ENCODE assay signal across 1 cellular context in genomic region chr12:51124504-51124903, GRCh38.
TF ChIP-seq lines count a peak whose summit lies in the region.

No MANE protein-coding gene starts in this region.

TF ChIP-seq in HepG2, 621 proteins besides CTCF, POLR2A, EP300 and RAD21:
- no peak for TF ChIP-seq ZNF501 (CRISPR knock-in tag; IDR thresholded peaks at IDR 0.05)
- no peak for TF ChIP-seq ONECUT2 (CRISPR knock-in tag; IDR thresholded peaks at IDR 0.05)
- no peak for TF ChIP-seq SPEN (CRISPR knock-in tag; IDR thresholded peaks at IDR 0.05; ENCODE audit: low read depth)
- TF ChIP-seq ZSCAN22 (CRISPR knock-in tag; IDR thresholded peaks at IDR 0.05): no peak
- TF ChIP-seq TCF7L2 (IDR thresholded peaks at IDR 0.05; ENCODE audit: low read depth, low read length): no peak
- TF ChIP-seq, protein P1, sequence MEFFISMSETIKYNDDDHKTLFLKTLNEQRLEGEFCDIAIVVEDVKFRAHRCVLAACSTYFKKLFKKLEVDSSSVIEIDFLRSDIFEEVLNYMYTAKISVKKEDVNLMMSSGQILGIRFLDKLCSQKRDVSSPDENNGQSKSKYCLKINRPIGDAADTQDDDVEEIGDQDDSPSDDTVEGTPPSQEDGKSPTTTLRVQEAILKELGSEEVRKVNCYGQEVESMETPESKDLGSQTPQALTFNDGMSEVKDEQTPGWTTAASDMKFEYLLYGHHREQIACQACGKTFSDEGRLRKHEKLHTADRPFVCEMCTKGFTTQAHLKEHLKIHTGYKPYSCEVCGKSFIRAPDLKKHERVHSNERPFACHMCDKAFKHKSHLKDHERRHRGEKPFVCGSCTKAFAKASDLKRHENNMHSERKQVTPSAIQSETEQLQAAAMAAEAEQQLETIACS (CRISPR knock-in tag; IDR thresholded peaks at IDR 0.05): no peak
- no peak for TF ChIP-seq NR2F6 (IDR thresholded peaks at IDR 0.05)
- 0 out of 2 replicates have a peak, but pooled peaks have one; percentile 16 for TF ChIP-seq NR2F6 (CRISPR knock-in tag; IDR thresholded peaks at IDR 0.05)
- TF ChIP-seq FOSL2 (CRISPR knock-in tag; IDR thresholded peaks at IDR 0.05): no peak
- TF ChIP-seq, protein P2, sequence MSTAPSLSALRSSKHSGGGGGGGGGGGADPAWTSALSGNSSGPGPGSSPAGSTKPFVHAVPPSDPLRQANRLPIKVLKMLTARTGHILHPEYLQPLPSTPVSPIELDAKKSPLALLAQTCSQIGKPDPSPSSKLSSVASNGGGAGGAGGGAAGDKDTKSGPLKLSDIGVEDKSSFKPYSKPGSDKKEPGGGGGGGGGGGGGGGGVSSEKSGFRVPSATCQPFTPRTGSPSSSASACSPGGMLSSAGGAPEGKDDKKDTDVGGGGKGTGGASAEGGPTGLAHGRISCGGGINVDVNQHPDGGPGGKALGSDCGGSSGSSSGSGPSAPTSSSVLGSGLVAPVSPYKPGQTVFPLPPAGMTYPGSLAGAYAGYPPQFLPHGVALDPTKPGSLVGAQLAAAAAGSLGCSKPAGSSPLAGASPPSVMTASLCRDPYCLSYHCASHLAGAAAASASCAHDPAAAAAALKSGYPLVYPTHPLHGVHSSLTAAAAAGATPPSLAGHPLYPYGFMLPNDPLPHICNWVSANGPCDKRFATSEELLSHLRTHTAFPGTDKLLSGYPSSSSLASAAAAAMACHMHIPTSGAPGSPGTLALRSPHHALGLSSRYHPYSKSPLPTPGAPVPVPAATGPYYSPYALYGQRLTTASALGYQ (CRISPR knock-in tag; IDR thresholded peaks at IDR 0.05): no peak
- no peak for TF ChIP-seq DMTF1 (CRISPR knock-in tag; IDR thresholded peaks at IDR 0.05)
- TF ChIP-seq ZNF687 (CRISPR knock-in tag; IDR thresholded peaks at IDR 0.05): peak; percentile 25
